Comparison of ENCODE assay signal across 30 cellular contexts in genomic region chr17:29559640-29560039, GRCh38. TPM values are rescaled to one million over a fixed set of nuclear protein-coding genes. Genes with fewer than 3 reads are reported as not detected.
DNase-seq lines count a peak whose midpoint lies in the region; ATAC-seq and TF ChIP-seq lines count a peak whose summit lies in the region.
"Had no signal": no experiment of that assay in that cellular context is flagged by ENCODE, and none has a peak within 500 bp of the region (broad histone marks: within the 10 kb centered on the region; RNA-seq: fewer than 3 reads in every experiment).

No MANE protein-coding gene starts in this region.

- H3K9me3 Mint-ChIP-seq in endodermal cell: no peaks in the 10 kb centered on the region
- no peaks in the 10 kb centered on the region for H3K9me3 Mint-ChIP-seq in activated T-helper 17 cell treated with anti-CD3 and anti-CD28 coated beads, Interleukin-2, amount 50 U/mL, for 72 hours
- H3K9me3 Mint-ChIP-seq in T-helper 2 cell treated with Interferon-gamma antibody and Interleukin-4, amounts not matched to agents 5 μg/mL and 100 μg/mL, for 36 hours: no peaks in the 10 kb centered on the region
- H3K9me3 Mint-ChIP-seq: CD4-positive, alpha-beta T cell; neural progenitor cell; stimulated activated naive CD8-positive, alpha-beta T cell treated with anti-CD3 and anti-CD28 coated beads, Interleukin-15, Interleukin-2, amounts not matched to agents 100 ng/mL and 50 ng/mL, for 24 hours had no signal

- no peak overlapping the region for H3K27ac ChIP-seq in endodermal cell (ENCODE audit: low read depth, low read length)
- H3K27ac ChIP-seq: ascending aorta, cardiac muscle cell, epithelial cell of prostate, neural progenitor cell, parathyroid adenoma, right atrium auricular region, testis had no signal

- no peak for TF ChIP-seq CTCF in endodermal cell (conservative IDR thresholded peaks at IDR 0.05)

- H3K27ac Mint-ChIP-seq in endodermal cell: no peak overlapping the region
- no peak overlapping the region for H3K27ac Mint-ChIP-seq in activated T-helper 17 cell treated with anti-CD3 and anti-CD28 coated beads, Interleukin-2, amount 50 U/mL, for 72 hours
- H3K27ac Mint-ChIP-seq in T-helper 2 cell treated with Interferon-gamma antibody and Interleukin-4, amounts not matched to agents 5 μg/mL and 100 μg/mL, for 36 hours: no peak overlapping the region
- H3K27ac Mint-ChIP-seq: CD4-positive, alpha-beta T cell; neural progenitor cell; stimulated activated naive CD8-positive, alpha-beta T cell treated with anti-CD3 and anti-CD28 coated beads, Interleukin-15, Interleukin-2, amounts not matched to agents 100 ng/mL and 50 ng/mL, for 24 hours had no signal

- no peak for ATAC-seq in sciatic nerve
- ATAC-seq in activated T-helper 17 cell treated with anti-CD3 and anti-CD28 coated beads, Interleukin-2, amount 50 U/mL, for 72 hours (replicated peaks): no peak
- no peak for ATAC-seq in HG02571 (IDR thresholded peaks at IDR 0.05; ENCODE audit: unreplicated experiment)
- ATAC-seq: HepG2 had no signal

- H3K27me3 Mint-ChIP-seq in endodermal cell (ENCODE audit: insufficient read depth): peaks cover 34% of the 10 kb centered on the region
- no peaks in the 10 kb centered on the region for H3K27me3 Mint-ChIP-seq in activated T-helper 17 cell treated with anti-CD3 and anti-CD28 coated beads, Interleukin-2, amount 50 U/mL, for 72 hours
- H3K27me3 Mint-ChIP-seq in T-helper 2 cell treated with Interferon-gamma antibody and Interleukin-4, amounts not matched to agents 5 μg/mL and 100 μg/mL, for 36 hours (ENCODE audit: low read depth): no peaks in the 10 kb centered on the region
- H3K27me3 Mint-ChIP-seq: CD4-positive, alpha-beta T cell; stimulated activated naive CD8-positive, alpha-beta T cell treated with anti-CD3 and anti-CD28 coated beads, Interleukin-15, Interleukin-2, amounts not matched to agents 100 ng/mL and 50 ng/mL, for 24 hours had no signal

- no peaks in the 10 kb centered on the region for H3K36me3 ChIP-seq in endodermal cell (ENCODE audit: control insufficient read depth, insufficient read depth, low read length)
- H3K36me3 ChIP-seq: cardiac muscle cell, neural progenitor cell, right atrium auricular region had no signal

- peaks cover 23% of the 10 kb centered on the region for H3K27me3 ChIP-seq in endodermal cell (ENCODE audit: control insufficient read depth, insufficient read depth, low read length, poor library complexity, severe bottlenecking)
- H3K27me3 ChIP-seq: ascending aorta, right atrium auricular region, testis had no signal

- peak in 2 of 3 experiments; percentile 9 to 42 for DNase-seq in NCI-H1417 (lab: John Stamatoyannopoulos, UW)
- DNase-seq in NCI-H1417 treated with DMSO at 0.1 percent for 48 hours (lab: John Stamatoyannopoulos, UW): no peak
- DNase-seq in NCI-H69 (lab: John Stamatoyannopoulos, UW): peak; percentile 67
- DNase-seq in endodermal cell: peak; percentile 30
- DNase-seq in sciatic nerve (ENCODE audit: low spot score): peak; percentile 9
- no peak for DNase-seq in T-helper 2 cell treated with Interferon-gamma antibody and Interleukin-4, amounts not matched to agents 5 μg/mL and 100 μg/mL, for 36 hours (ENCODE audit: low spot score)
- DNase-seq: 8988T; activated CD4-positive, alpha-beta T cell treated with anti-CD3 and anti-CD28 coated beads for 4 hours; activated gamma-delta T cell; activated T-cell treated with anti-CD3 and anti-CD28 coated beads, Interleukin-2, amount 50 U/mL, for 1 hour; CD4-positive, alpha-beta T cell; effector CD4-positive, alpha-beta T cell; H7; Kasumi-1; mesenchymal stem cell; NCI-H187; NCI-H510A treated with DMSO at 0.1 percent for 48 hours; SHP77 treated with DMSO at 0.1 percent for 48 hours; stimulated activated CD4-positive, alpha-beta T cell treated with anti-CD3 and anti-CD28 coated beads, Interleukin-1b, Interleukin-23, amount 100 ng/mL, for 48 hours; testis had no signal

- no peaks in the 10 kb centered on the region for H3K36me3 Mint-ChIP-seq in endodermal cell (ENCODE audit: low read depth)
- peaks cover 27% of the 10 kb centered on the region for H3K36me3 Mint-ChIP-seq in activated T-helper 17 cell treated with anti-CD3 and anti-CD28 coated beads, Interleukin-2, amount 50 U/mL, for 72 hours (ENCODE audit: low read depth)
- peaks cover 30% of the 10 kb centered on the region for H3K36me3 Mint-ChIP-seq in T-helper 2 cell treated with Interferon-gamma antibody and Interleukin-4, amounts not matched to agents 5 μg/mL and 100 μg/mL, for 36 hours (ENCODE audit: low read depth)
- H3K36me3 Mint-ChIP-seq: neural progenitor cell had no signal

- intact Hi-C loops in sciatic nerve (cut with DNase I): no loop called here

- no peak overlapping the region for H3K4me3 Mint-ChIP-seq in endodermal cell
- no peak overlapping the region for H3K4me3 Mint-ChIP-seq in activated T-helper 17 cell treated with anti-CD3 and anti-CD28 coated beads, Interleukin-2, amount 50 U/mL, for 72 hours
- H3K4me3 Mint-ChIP-seq in T-helper 2 cell treated with Interferon-gamma antibody and Interleukin-4, amounts not matched to agents 5 μg/mL and 100 μg/mL, for 36 hours: no peak overlapping the region
- H3K4me3 Mint-ChIP-seq: CD4-positive, alpha-beta T cell; neural progenitor cell; stimulated activated naive CD8-positive, alpha-beta T cell treated with anti-CD3 and anti-CD28 coated beads, Interleukin-15, Interleukin-2, amounts not matched to agents 100 ng/mL and 50 ng/mL, for 24 hours had no signal

- no peak overlapping the region for H3K9ac ChIP-seq in endodermal cell (ENCODE audit: extremely low read depth, low read length, poor library complexity, severe bottlenecking)
- H3K9ac ChIP-seq: neural progenitor cell, parathyroid adenoma had no signal

- WGBS in endodermal cell (ENCODE audit: insufficient coverage in 1 of 2, insufficient read length in 1 of 2), 2 experiments: 82% methylated on average over 2 of the region's 2 CpGs; no CpG with 5 or more reads in 1 of the 2 experiments

- no peaks in the 10 kb centered on the region for H3K4me1 ChIP-seq in endodermal cell (ENCODE audit: control insufficient read depth, insufficient read depth, low read length)
- H3K4me1 ChIP-seq: ascending aorta, neural progenitor cell, parathyroid adenoma had no signal

- H3K4me3 ChIP-seq in endodermal cell (ENCODE audit: low read length): no peak overlapping the region
- H3K4me3 ChIP-seq: ascending aorta, cardiac muscle cell, neural progenitor cell, right atrium auricular region, testis had no signal

- H3K9me3 ChIP-seq in endodermal cell (ENCODE audit: control insufficient read depth, low read length): no peaks in the 10 kb centered on the region
- H3K9me3 ChIP-seq: ascending aorta, right atrium auricular region, testis had no signal

- H3K4me1 Mint-ChIP-seq in endodermal cell: peaks cover 4% of the 10 kb centered on the region
- H3K4me1 Mint-ChIP-seq in activated T-helper 17 cell treated with anti-CD3 and anti-CD28 coated beads, Interleukin-2, amount 50 U/mL, for 72 hours: peaks cover 18% of the 10 kb centered on the region
- H3K4me1 Mint-ChIP-seq in T-helper 2 cell treated with Interferon-gamma antibody and Interleukin-4, amounts not matched to agents 5 μg/mL and 100 μg/mL, for 36 hours (ENCODE audit: low read depth): peaks cover 23% of the 10 kb centered on the region
- H3K4me1 Mint-ChIP-seq: neural progenitor cell had no signal

RNA-seq across cellular contexts. Expression of gene ABHD15, which starts 7.2 kb away (rescaled TPM):
- total RNA-seq in endodermal cell: 1 to 10 TPM; 1.4 to 2.1 TPM
- polyA plus RNA-seq in endodermal cell (2013, experiment 1 of 2): 1.9 TPM
- polyA plus RNA-seq in endodermal cell (2013, experiment 2 of 2): 1.4 TPM
- 11.1 TPM for total RNA-seq in sciatic nerve
- 10 to 100 TPM; 10.1 to 15.1 TPM for total RNA-seq in activated T-helper 17 cell treated with anti-CD3 and anti-CD28 coated beads, Interleukin-2, amount 50 U/mL, for 72 hours

RNA-seq across cellular contexts. Expression of gene TP53I13, which starts 8.9 kb away (rescaled TPM):
- total RNA-seq in endodermal cell (10 to 100 TPM; 21.7 to 31.0 TPM), sciatic nerve (39.9 TPM)
- polyA plus RNA-seq in endodermal cell (2013, experiment 1 of 2): 34.6 TPM
- 33.7 TPM for polyA plus RNA-seq in endodermal cell (2013, experiment 2 of 2)
- 10 to 100 TPM; 45.7 to 58.1 TPM for total RNA-seq in activated T-helper 17 cell treated with anti-CD3 and anti-CD28 coated beads, Interleukin-2, amount 50 U/mL, for 72 hours

RNA-seq across cellular contexts. Expression of gene GIT1, which starts 29.8 kb away (rescaled TPM):
- total RNA-seq in endodermal cell (10 to 100 TPM; 45.0 to 61.8 TPM), sciatic nerve (93.8 TPM)
- 47.1 TPM for polyA plus RNA-seq in endodermal cell (2013, experiment 1 of 2)
- polyA plus RNA-seq in endodermal cell (2013, experiment 2 of 2): 48.9 TPM
- 10 to 100 TPM; 52.4 to 65.7 TPM for total RNA-seq in activated T-helper 17 cell treated with anti-CD3 and anti-CD28 coated beads, Interleukin-2, amount 50 U/mL, for 72 hours

RNA-seq across cellular contexts. Expression of gene ANKRD13B, which starts 33.3 kb away (rescaled TPM):
- total RNA-seq in endodermal cell (1 to 10 TPM; 2.2 to 2.6 TPM), sciatic nerve (22.4 TPM)
- polyA plus RNA-seq in endodermal cell (2013, experiment 1 of 2): 36.5 TPM
- 28.4 TPM for polyA plus RNA-seq in endodermal cell (2013, experiment 2 of 2)
- total RNA-seq in activated T-helper 17 cell treated with anti-CD3 and anti-CD28 coated beads, Interleukin-2, amount 50 U/mL, for 72 hours: 10 to 100 TPM; 10.4 to 27.7 TPM

Comparison
In these comparisons a context has a peak if more than half of its experiments do, and no peak if none do; other contexts are left out.
1. DNase-seq: peak in NCI-H1417 (2 of 3), NCI-H69 (single experiment), endodermal cell (single experiment) and sciatic nerve (single experiment); none in NCI-H1417 treated with DMSO at 0.1 percent for 48 hours (single experiment) and T-helper 2 cell treated with Interferon-gamma antibody and Interleukin-4, amounts not matched to agents 5 μg/mL and 100 μg/mL, for 36 hours (single experiment).